14 cellular contexts compared by ENCODE assay signal in the genomic region with DNA sequence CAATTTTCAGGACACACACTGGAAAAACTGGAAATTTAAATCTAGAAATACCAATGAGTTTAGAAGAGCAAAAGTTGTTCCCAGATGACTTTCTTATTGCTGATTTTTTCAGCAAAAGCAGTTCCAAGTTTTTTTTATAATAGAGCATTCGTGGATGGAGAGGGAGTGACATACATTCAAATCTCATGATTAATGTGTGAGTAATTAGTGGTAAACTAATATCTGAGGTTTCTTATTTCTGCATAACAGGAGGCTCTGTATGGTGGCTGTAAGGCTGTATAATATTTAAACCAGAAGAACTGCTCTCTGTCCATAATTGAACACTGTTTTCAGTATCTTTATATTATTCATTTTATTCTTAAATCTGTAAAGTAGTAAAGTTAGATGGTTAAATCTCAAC.
"Had no signal": no experiment of that assay in that cellular context is flagged by ENCODE, and none has a peak within 500 bp of the region (broad histone marks: within the 10 kb centered on the region; RNA-seq: fewer than 3 reads in every experiment).

No MANE protein-coding gene starts in this region.

- H3K4me1 Mint-ChIP-seq: nephron progenitor cell had no signal

- H3K27ac Mint-ChIP-seq: activated naive CD4-positive, alpha-beta T cell treated with anti-CD3 and anti-CD28 coated beads, Interleukin-2, amount 50 U/mL, for 24 hours; nephron progenitor cell; stimulated activated naive CD8-positive, alpha-beta T cell treated with anti-CD3 and anti-CD28 coated beads, Interleukin-15, amount 100 ng/mL, for 72 hours had no signal

- H3K4me3 ChIP-seq: ascending aorta, suprapubic skin had no signal

- H3K4me3 Mint-ChIP-seq: activated naive CD4-positive, alpha-beta T cell treated with anti-CD3 and anti-CD28 coated beads, Interleukin-2, amount 50 U/mL, for 24 hours; nephron progenitor cell; stimulated activated naive CD8-positive, alpha-beta T cell treated with anti-CD3 and anti-CD28 coated beads, Interleukin-15, amount 100 ng/mL, for 72 hours had no signal

- H3K9me3 ChIP-seq: ascending aorta, suprapubic skin had no signal

- H3K9me3 Mint-ChIP-seq: activated naive CD4-positive, alpha-beta T cell treated with anti-CD3 and anti-CD28 coated beads, Interleukin-2, amount 50 U/mL, for 24 hours; nephron progenitor cell; stimulated activated naive CD8-positive, alpha-beta T cell treated with anti-CD3 and anti-CD28 coated beads, Interleukin-15, amount 100 ng/mL, for 72 hours had no signal

- ATAC-seq: stimulated activated naive CD8-positive, alpha-beta T cell treated with anti-CD3 and anti-CD28 coated beads, Interleukin-15, amount 100 ng/mL, for 72 hours had no signal

- H3K27ac ChIP-seq: ascending aorta, suprapubic skin, WERI-Rb-1 had no signal

- DNase-seq: activated CD4-positive, alpha-beta T cell treated with anti-CD3 and anti-CD28 coated beads, Interleukin-2, amount 50 U/mL, for 4 hours; activated gamma-delta T cell; effector CD8-positive, alpha-beta T cell; foreskin melanocyte; glutamatergic neuron; hippocampal formation; nephron progenitor cell; nucleus accumbens; retina; stimulated activated naive CD8-positive, alpha-beta T cell treated with anti-CD3 and anti-CD28 coated beads, Interleukin-15, amount 100 ng/mL, for 72 hours; WERI-Rb-1 had no signal

- H3K27me3 ChIP-seq: ascending aorta, suprapubic skin had no signal

- H3K36me3 ChIP-seq: ascending aorta, suprapubic skin, WERI-Rb-1 had no signal

- H3K27me3 Mint-ChIP-seq: activated naive CD4-positive, alpha-beta T cell treated with anti-CD3 and anti-CD28 coated beads, Interleukin-2, amount 50 U/mL, for 24 hours; stimulated activated naive CD8-positive, alpha-beta T cell treated with anti-CD3 and anti-CD28 coated beads, Interleukin-15, amount 100 ng/mL, for 72 hours had no signal

- H3K4me1 ChIP-seq: ascending aorta, suprapubic skin had no signal
